Comparison of ENCODE assay signal across 10 cellular contexts in the genomic region with DNA sequence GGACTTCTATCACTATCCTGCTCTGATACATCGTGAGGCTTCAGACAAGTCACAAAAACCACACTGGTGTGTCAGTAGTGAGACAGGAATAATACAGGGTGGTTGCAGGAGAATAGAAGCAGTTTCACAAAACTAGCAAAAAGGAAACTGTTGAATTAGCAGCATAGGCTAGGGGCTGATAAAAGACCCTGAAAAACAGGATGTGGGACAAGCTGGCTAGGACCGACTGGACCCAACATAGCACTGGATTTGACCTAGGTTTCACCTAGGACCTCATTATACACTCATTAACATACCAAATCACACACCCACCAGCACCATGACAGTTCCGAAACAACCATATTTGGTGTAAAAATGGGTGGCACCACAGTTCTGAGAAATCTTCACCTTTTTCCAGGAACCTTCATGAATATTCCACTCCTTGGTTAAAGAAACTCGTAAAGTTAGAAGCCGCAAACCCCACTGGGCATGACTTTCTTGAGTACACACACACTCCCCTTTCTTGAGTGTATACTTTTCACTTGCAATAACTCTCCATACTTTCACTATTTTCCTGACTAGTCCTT.
DNase-seq lines count a peak whose midpoint lies in the region; ATAC-seq and TF ChIP-seq lines count a peak whose summit lies in the region.
"Had no signal": no experiment of that assay in that cellular context is flagged by ENCODE, and none has a peak within 500 bp of the region (broad histone marks: within the 10 kb centered on the region; RNA-seq: fewer than 3 reads in every experiment).

No MANE protein-coding gene starts in this region.

- no peak overlapping the region for H3K9ac ChIP-seq in Loucy (ENCODE audit: low read depth, low read length, poor library complexity, severe bottlenecking)

- intact Hi-C loops in CD8-positive, alpha-beta T cell (cut with DNase I, micrococcal nuclease): no loop called here
- intact Hi-C loops in MCF 10A (cut with micrococcal nuclease) (no loop called here), body of pancreas (cut with DNase I) (no loop called here), posterior cingulate gyrus (cut with DNase I) (no loop called here)

- CTCF ChIA-PET in CD8-positive, alpha-beta T cell (lab: Charles Lee): no interaction called here
- CTCF ChIA-PET in MCF 10A (lab: Yijun Ruan, JAX): interaction anchor here (0.6 kb wide), 1 partner anchor 17 kb away, joined by 5 read pairs; no protein-coding TSS in a partner anchor

- no peak for DNase-seq in CD8-positive, alpha-beta T cell
- DNase-seq in activated naive CD8-positive, alpha-beta T cell treated with anti-CD3 and anti-CD28 coated beads, Interleukin-2, amount 10 ng/mL, durations not matched to agents 7 days and 5 days: peak; percentile 32
- DNase-seq in MCF 10A (ENCODE audit: unreplicated experiment): no peak
- DNase-seq in body of pancreas: no peak
- no peak for DNase-seq in NOMO-1 treated with DMSO at 0.1 percent for 48 hours (lab: John Stamatoyannopoulos, UW; ENCODE audit: unreplicated experiment)
- DNase-seq in posterior cingulate gyrus: no peak

- H3K4me1 Mint-ChIP-seq in CD8-positive, alpha-beta T cell (ENCODE audit: low read depth): peaks cover 40% of the 10 kb centered on the region
- H3K4me1 Mint-ChIP-seq in activated naive CD8-positive, alpha-beta T cell treated with anti-CD3 and anti-CD28 coated beads, Interleukin-2, amount 10 ng/mL, durations not matched to agents 7 days and 5 days: peaks cover 30% of the 10 kb centered on the region
- peaks cover 4% of the 10 kb centered on the region for H3K4me1 Mint-ChIP-seq in MCF 10A (ENCODE audit: insufficient read depth, unreplicated experiment)

- no peaks in the 10 kb centered on the region for H3K27me3 Mint-ChIP-seq in CD8-positive, alpha-beta T cell (ENCODE audit: low read depth)
- peaks cover 4% of the 10 kb centered on the region for H3K27me3 Mint-ChIP-seq in activated naive CD8-positive, alpha-beta T cell treated with anti-CD3 and anti-CD28 coated beads, Interleukin-2, amount 10 ng/mL, durations not matched to agents 7 days and 5 days
- no peaks in the 10 kb centered on the region for H3K27me3 Mint-ChIP-seq in MCF 10A (ENCODE audit: insufficient read depth, unreplicated experiment)

- H3K9me3 ChIP-seq in CD8-positive, alpha-beta T cell (ENCODE audit: low read length): no peaks in the 10 kb centered on the region
- no peaks in the 10 kb centered on the region for H3K9me3 ChIP-seq in Loucy (ENCODE audit: insufficient read depth, low read depth, low read length)
- no peaks in the 10 kb centered on the region for H3K9me3 ChIP-seq in body of pancreas

- peak overlapping the region; percentile 15 for H3K4me2 ChIP-seq in Loucy (ENCODE audit: low read depth, low read length, poor library complexity, severe bottlenecking)

- peak overlapping the region; percentile 58 for H3K27ac Mint-ChIP-seq in CD8-positive, alpha-beta T cell
- peak overlapping the region; percentile 78 for H3K27ac Mint-ChIP-seq in activated naive CD8-positive, alpha-beta T cell treated with anti-CD3 and anti-CD28 coated beads, Interleukin-2, amount 10 ng/mL, durations not matched to agents 7 days and 5 days
- H3K27ac Mint-ChIP-seq in MCF 10A (ENCODE audit: low read depth, unreplicated experiment): no peak overlapping the region

- no peak overlapping the region for H2AFZ ChIP-seq in Loucy (ENCODE audit: low read length)

- no peak for ATAC-seq in CD8-positive, alpha-beta T cell
- ATAC-seq in GM21528 (IDR thresholded peaks at IDR 0.05; ENCODE audit: low FRiP score, unreplicated experiment) (peak; percentile 58), body of pancreas (no peak)
- peak; percentile 87 for ATAC-seq in activated naive CD8-positive, alpha-beta T cell treated with anti-CD3 and anti-CD28 coated beads, Interleukin-2, amount 10 ng/mL, durations not matched to agents 7 days and 5 days (ENCODE audit: low read depth)

- H3F3A ChIP-seq in Loucy (ENCODE audit: low read depth): no peaks in the 10 kb centered on the region

- WGBS in body of pancreas, 2 donors: 82 to 91% methylated on average over 5 of the region's 5 CpGs

- no peaks in the 10 kb centered on the region for H3K9me2 ChIP-seq in Loucy (replicated peaks; ENCODE audit: low read depth, low read length)

- no peak overlapping the region for H3K4me3 ChIP-seq in CD8-positive, alpha-beta T cell (ENCODE audit: low read depth, low read length)
- no peak overlapping the region for H3K4me3 ChIP-seq in Loucy (ENCODE audit: low read length, poor library complexity, severe bottlenecking)
- H3K4me3 ChIP-seq in body of pancreas: no peak overlapping the region
- H3K4me3 ChIP-seq: SK-N-MC, skin epidermis had no signal

- no peak for TF ChIP-seq POLR2A in body of pancreas (IDR thresholded peaks at IDR 0.05)

- H3K4me1 ChIP-seq in CD8-positive, alpha-beta T cell (ENCODE audit: insufficient read depth, low read length): peaks cover 36% of the 10 kb centered on the region
- H3K4me1 ChIP-seq in Loucy (ENCODE audit: insufficient read depth, low read length, poor library complexity, severe bottlenecking) (peaks cover 6% of the 10 kb centered on the region), body of pancreas (peaks cover 39% of the 10 kb centered on the region)

- no peaks in the 10 kb centered on the region for H3K27me3 ChIP-seq in CD8-positive, alpha-beta T cell (ENCODE audit: insufficient read depth, low read length)
- H3K27me3 ChIP-seq in Loucy (ENCODE audit: insufficient read depth, low read length, poor library complexity, severe bottlenecking): no peaks in the 10 kb centered on the region
- no peaks in the 10 kb centered on the region for H3K27me3 ChIP-seq in body of pancreas

- no peaks in the 10 kb centered on the region for H4K20me1 ChIP-seq in Loucy (ENCODE audit: insufficient read depth, low read length, poor library complexity, severe bottlenecking)

- no peaks in the 10 kb centered on the region for H3K36me3 ChIP-seq in CD8-positive, alpha-beta T cell (ENCODE audit: insufficient read depth, low read length)
- H3K36me3 ChIP-seq in Loucy (ENCODE audit: insufficient read depth, low read length): no peaks in the 10 kb centered on the region
- no peaks in the 10 kb centered on the region for H3K36me3 ChIP-seq in body of pancreas (replicated peaks in 1 of 2; ENCODE audit: insufficient read depth in 1 of 2, low read depth in 2 of 2)

- POLR2A ChIA-PET in CD8-positive, alpha-beta T cell (lab: Charles Lee): no interaction called here
- POLR2A ChIA-PET in activated naive CD8-positive, alpha-beta T cell treated with anti-CD3 and anti-CD28 coated beads, Interleukin-2, amount 10 ng/mL, durations not matched to agents 7 days and 5 days (lab: Charles Lee): no interaction called here
- POLR2A ChIA-PET in MCF 10A (lab: Yijun Ruan, JAX): no interaction called here

- no TSS peak for BruUV-seq in MCF 10A (replicated peaks; lab: Mats Ljungman, UMichigan)

- H3K9me3 Mint-ChIP-seq in CD8-positive, alpha-beta T cell: no peaks in the 10 kb centered on the region
- H3K9me3 Mint-ChIP-seq in activated naive CD8-positive, alpha-beta T cell treated with anti-CD3 and anti-CD28 coated beads, Interleukin-2, amount 10 ng/mL, durations not matched to agents 7 days and 5 days: no peaks in the 10 kb centered on the region
- H3K9me3 Mint-ChIP-seq in MCF 10A (ENCODE audit: unreplicated experiment): no peaks in the 10 kb centered on the region

- no peaks in the 10 kb centered on the region for H3K79me2 ChIP-seq in Loucy (ENCODE audit: insufficient read depth, low read length)

- peak overlapping the region; percentile 27 for H3K4me3 Mint-ChIP-seq in CD8-positive, alpha-beta T cell
- peak overlapping the region; percentile 71 for H3K4me3 Mint-ChIP-seq in activated naive CD8-positive, alpha-beta T cell treated with anti-CD3 and anti-CD28 coated beads, Interleukin-2, amount 10 ng/mL, durations not matched to agents 7 days and 5 days
- H3K4me3 Mint-ChIP-seq in MCF 10A (ENCODE audit: unreplicated experiment): no peak overlapping the region

- no peak overlapping the region for H3K27ac ChIP-seq in CD8-positive, alpha-beta T cell (ENCODE audit: low read depth, low read length)
- no peak overlapping the region for H3K27ac ChIP-seq in body of pancreas
- H3K27ac ChIP-seq: SK-N-MC, skin epidermis had no signal

- no peaks in the 10 kb centered on the region for H3K36me3 Mint-ChIP-seq in CD8-positive, alpha-beta T cell
- H3K36me3 Mint-ChIP-seq in activated naive CD8-positive, alpha-beta T cell treated with anti-CD3 and anti-CD28 coated beads, Interleukin-2, amount 10 ng/mL, durations not matched to agents 7 days and 5 days: peaks cover 5% of the 10 kb centered on the region
- no peaks in the 10 kb centered on the region for H3K36me3 Mint-ChIP-seq in MCF 10A (ENCODE audit: insufficient read depth, unreplicated experiment)

- no peak for TF ChIP-seq CTCF in CD8-positive, alpha-beta T cell (IDR thresholded peaks at IDR 0.05)
- TF ChIP-seq CTCF in Loucy (conservative IDR thresholded peaks at IDR 0.05; ENCODE audit: low read length) (no peak), MCF 10A (IDR thresholded peaks at IDR 0.05; ENCODE audit: unreplicated experiment) (no peak), body of pancreas (IDR thresholded peaks at IDR 0.05) (no peak)

Comparison
In these comparisons a context has a peak if more than half of its experiments do, and no peak if none do; other contexts are left out.
1. ATAC-seq: peak in GM21528 (single experiment) and activated naive CD8-positive, alpha-beta T cell treated with anti-CD3 and anti-CD28 coated beads, Interleukin-2, amount 10 ng/mL, durations not matched to agents 7 days and 5 days (single experiment); none in CD8-positive, alpha-beta T cell (single experiment) and body of pancreas (single experiment).